ENCODE assay signal across 17 cellular contexts in the genomic region with DNA sequence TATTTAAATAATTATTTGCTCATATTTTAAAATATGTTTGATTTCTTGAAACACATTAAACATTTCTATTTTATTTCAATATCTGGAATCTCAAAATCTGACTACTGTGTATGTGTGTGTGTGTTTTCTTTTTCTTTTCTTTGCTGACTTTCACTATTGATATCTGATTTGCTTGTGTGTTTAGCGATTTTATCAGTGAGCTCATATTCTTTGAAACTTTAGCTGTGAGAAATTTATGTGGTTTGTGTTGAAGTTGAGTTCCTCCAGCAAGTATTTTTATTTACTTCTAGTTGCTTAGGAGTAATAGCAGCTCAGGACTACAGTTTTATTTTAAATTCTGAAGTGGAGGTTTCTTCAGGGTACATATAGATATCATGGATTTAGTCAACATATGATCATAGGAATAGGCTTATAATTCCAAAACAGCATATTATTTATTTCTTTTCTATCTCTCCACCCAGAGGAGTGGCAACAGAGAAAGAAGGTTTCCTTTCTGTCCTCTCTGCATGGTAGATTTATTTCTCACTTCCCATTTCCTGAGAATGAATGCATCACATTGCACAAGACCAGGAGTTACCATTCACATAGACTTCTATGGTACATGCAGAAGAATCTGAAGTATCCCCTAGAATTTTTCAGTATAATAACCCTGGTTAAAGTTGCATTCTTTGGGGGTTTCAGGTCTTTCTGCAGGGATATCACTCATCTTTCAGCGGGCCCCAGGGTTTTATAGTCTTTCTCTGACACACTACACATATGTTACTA.
DNase-seq lines count a peak whose midpoint lies in the region; ATAC-seq and TF ChIP-seq lines count a peak whose summit lies in the region.
"Had no signal": no experiment of that assay in that cellular context is flagged by ENCODE, and none has a peak within 500 bp of the region (broad histone marks: within the 10 kb centered on the region; RNA-seq: fewer than 3 reads in every experiment).

No MANE protein-coding gene starts in this region.

- no peaks in the 10 kb centered on the region for H3K36me3 ChIP-seq in neuronal stem cell (replicated peaks in 1 of 2; ENCODE audit: control insufficient read depth in 2 of 2, insufficient read depth in 2 of 2, low read length in 2 of 2)
- H3K36me3 ChIP-seq in osteoblast (ENCODE audit: insufficient read depth, low read length), result no peaks in the 10 kb centered on the region
- H3K36me3 ChIP-seq: cardiac muscle cell, left ventricle myocardium inferior, thoracic aorta had no signal

- no peaks in the 10 kb centered on the region for H3K36me3 Mint-ChIP-seq in stimulated activated memory B cell treated with anti-CD40 and anti-IgM and Interleukin-4, amounts not matched to agents 10 μg/mL and 1 μg/mL and 100 μg/mL, for 72 hours
- H3K36me3 Mint-ChIP-seq: CD4-positive, CD25-positive, alpha-beta regulatory T cell; naive thymus-derived CD8-positive, alpha-beta T cell had no signal

- H2AFZ ChIP-seq in neuronal stem cell (ENCODE audit: low read length) (no peak overlapping the region), osteoblast (ENCODE audit: low read length) (no peak overlapping the region)

- H3K27ac ChIP-seq in neuronal stem cell (replicated peaks; ENCODE audit: low read length), result no peak overlapping the region
- H3K27ac ChIP-seq in osteoblast (ENCODE audit: low read depth, low read length), result no peak overlapping the region
- H3K27ac ChIP-seq: cardiac muscle cell, left ventricle myocardium inferior, thoracic aorta had no signal

- peak; percentile 82 for ATAC-seq in GM18519 (IDR thresholded peaks at IDR 0.05; ENCODE audit: low FRiP score, unreplicated experiment)
- ATAC-seq in HG02642 (IDR thresholded peaks at IDR 0.05; ENCODE audit: poor library complexity, unreplicated experiment), result peak; percentile 76
- ATAC-seq in stimulated activated memory B cell treated with anti-CD40 and anti-IgM and Interleukin-4, amounts not matched to agents 10 μg/mL and 1 μg/mL and 100 μg/mL, for 72 hours, result no peak
- ATAC-seq: naive thymus-derived CD8-positive, alpha-beta T cell; Right ventricle myocardium inferior had no signal

- H3K79me1 ChIP-seq in neuronal stem cell (ENCODE audit: low read depth, low read length), result no peaks in the 10 kb centered on the region

- no peaks in the 10 kb centered on the region for H3K4me1 Mint-ChIP-seq in stimulated activated memory B cell treated with anti-CD40 and anti-IgM and Interleukin-4, amounts not matched to agents 10 μg/mL and 1 μg/mL and 100 μg/mL, for 72 hours
- H3K4me1 Mint-ChIP-seq: CD4-positive, CD25-positive, alpha-beta regulatory T cell; naive thymus-derived CD8-positive, alpha-beta T cell had no signal

- H4K20me1 ChIP-seq in osteoblast (ENCODE audit: insufficient read depth, low read length), result no peaks in the 10 kb centered on the region

- no peaks in the 10 kb centered on the region for H3K27me3 ChIP-seq in neuronal stem cell (ENCODE audit: control insufficient read depth in 3 of 3, insufficient read depth in 3 of 3, low read depth in 1 of 3, low read length in 3 of 3)
- no peaks in the 10 kb centered on the region for H3K27me3 ChIP-seq in osteoblast (ENCODE audit: insufficient read depth, low read length)
- H3K27me3 ChIP-seq: cardiac muscle cell had no signal

- no peak overlapping the region for H3K4ac ChIP-seq in neuronal stem cell (ENCODE audit: low read length)

- H2BK5ac ChIP-seq in neuronal stem cell (ENCODE audit: low read length), result no peak overlapping the region

- DNase-seq in LNCaP clone FGC (ENCODE audit: low read depth) (peak; percentile 22), fibroblast of pulmonary artery (ENCODE audit: low read depth) (peak; percentile 30), neuronal stem cell (ENCODE audit: low spot score) (no peak), osteoblast (ENCODE audit: insufficient read length, low spot score, missing footprints) (no peak), cortex of kidney (lab: John Stamatoyannopoulos, UW) (no peak)
- DNase-seq: CD4-positive, CD25-positive, alpha-beta regulatory T cell; H7; left ventricle myocardium inferior; naive thymus-derived CD8-positive, alpha-beta T cell; NCI-H1048; NCI-H510A had no signal

- no peak overlapping the region for H3K4me3 Mint-ChIP-seq in stimulated activated memory B cell treated with anti-CD40 and anti-IgM and Interleukin-4, amounts not matched to agents 10 μg/mL and 1 μg/mL and 100 μg/mL, for 72 hours
- H3K4me3 Mint-ChIP-seq: CD4-positive, CD25-positive, alpha-beta regulatory T cell; naive thymus-derived CD8-positive, alpha-beta T cell had no signal

- no peaks in the 10 kb centered on the region for H3K79me2 ChIP-seq in osteoblast (ENCODE audit: insufficient read depth, low read length)

- H4K91ac ChIP-seq in neuronal stem cell (ENCODE audit: low read depth, low read length, poor library complexity), result no peak overlapping the region

- H3K4me1 ChIP-seq in neuronal stem cell (ENCODE audit: control insufficient read depth in 2 of 2, insufficient read depth in 1 of 2, low read depth in 1 of 2, low read length in 2 of 2) (no peaks in the 10 kb centered on the region), osteoblast (ENCODE audit: insufficient read depth, low read length) (peaks cover 11% of the 10 kb centered on the region)
- H3K4me1 ChIP-seq: left ventricle myocardium inferior had no signal

- no peak overlapping the region for H3K23ac ChIP-seq in neuronal stem cell (ENCODE audit: low read depth, low read length, poor library complexity)

- no peak overlapping the region for H3K9ac ChIP-seq in neuronal stem cell (ENCODE audit: low read depth, low read length, poor library complexity)

- no peak for TF ChIP-seq CTCF in LNCaP clone FGC (IDR thresholded peaks at IDR 0.05; ENCODE audit: control insufficient read depth, extremely low read depth, insufficient read depth)
- no peak for TF ChIP-seq CTCF in fibroblast of pulmonary artery (IDR thresholded peaks at IDR 0.05; ENCODE audit: low read length, missing control alignments)
- no peak for TF ChIP-seq CTCF in osteoblast (IDR thresholded peaks at IDR 0.05; ENCODE audit: extremely low read depth, low read depth, low read length)

- H3K4me2 ChIP-seq in neuronal stem cell (ENCODE audit: insufficient read depth, low read length, poor library complexity, severe bottlenecking), result no peak overlapping the region
- H3K4me2 ChIP-seq in osteoblast (ENCODE audit: insufficient read depth, low read length), result no peak overlapping the region

- no peak overlapping the region for H2BK15ac ChIP-seq in neuronal stem cell (ENCODE audit: low read length)

- H3K4me3 ChIP-seq in LNCaP clone FGC (ENCODE audit: low read depth, low read length), result no peak overlapping the region
- H3K4me3 ChIP-seq in fibroblast of pulmonary artery (replicated peaks; ENCODE audit: low read depth, low read length), result no peak overlapping the region
- no peak overlapping the region for H3K4me3 ChIP-seq in neuronal stem cell (ENCODE audit: low read length in 2 of 2)
- no peak overlapping the region for H3K4me3 ChIP-seq in osteoblast (ENCODE audit: insufficient read depth, low read length)
- H3K4me3 ChIP-seq: cardiac muscle cell, left ventricle myocardium inferior, thoracic aorta had no signal

- no peak overlapping the region for H3K18ac ChIP-seq in neuronal stem cell (ENCODE audit: low read length)

- no peaks in the 10 kb centered on the region for H3K27me3 Mint-ChIP-seq in stimulated activated memory B cell treated with anti-CD40 and anti-IgM and Interleukin-4, amounts not matched to agents 10 μg/mL and 1 μg/mL and 100 μg/mL, for 72 hours
- H3K27me3 Mint-ChIP-seq: CD4-positive, CD25-positive, alpha-beta regulatory T cell; naive thymus-derived CD8-positive, alpha-beta T cell had no signal

- no peak overlapping the region for H4K8ac ChIP-seq in neuronal stem cell (ENCODE audit: low read depth, low read length)

- no peak overlapping the region for H2BK12ac ChIP-seq in neuronal stem cell (ENCODE audit: low read length)

- WGBS in neuronal stem cell (ENCODE audit: extremely low coverage in 2 of 2, insufficient read length in 2 of 2, insufficient replicate concordance in 1 of 2), 2 donors, result no CpG with 5 or more reads among the region's 2 CpGs

- H2AK5ac ChIP-seq in neuronal stem cell (ENCODE audit: low read depth, low read length), result no peak overlapping the region

- no peak overlapping the region for H2BK120ac ChIP-seq in neuronal stem cell (ENCODE audit: low read depth, low read length)

- no peaks in the 10 kb centered on the region for H3K9me3 ChIP-seq in neuronal stem cell (replicated peaks in 1 of 2; ENCODE audit: control insufficient read depth in 2 of 2, insufficient read depth in 1 of 2, low read depth in 1 of 2, low read length in 2 of 2)
- no peaks in the 10 kb centered on the region for H3K9me3 ChIP-seq in osteoblast (ENCODE audit: low read depth, low read length)
- H3K9me3 ChIP-seq: left ventricle myocardium inferior, thoracic aorta had no signal

- H3K27ac Mint-ChIP-seq in stimulated activated memory B cell treated with anti-CD40 and anti-IgM and Interleukin-4, amounts not matched to agents 10 μg/mL and 1 μg/mL and 100 μg/mL, for 72 hours, result no peak overlapping the region
- H3K27ac Mint-ChIP-seq: CD4-positive, CD25-positive, alpha-beta regulatory T cell; naive thymus-derived CD8-positive, alpha-beta T cell had no signal

- peaks cover 3% of the 10 kb centered on the region for H3K9me3 Mint-ChIP-seq in stimulated activated memory B cell treated with anti-CD40 and anti-IgM and Interleukin-4, amounts not matched to agents 10 μg/mL and 1 μg/mL and 100 μg/mL, for 72 hours

- H3K14ac ChIP-seq in neuronal stem cell (ENCODE audit: low read length), result no peak overlapping the region

Comparison
In these comparisons a context has a peak if more than half of its experiments do, and no peak if none do; other contexts are left out.
1. DNase-seq: peak in LNCaP clone FGC (single experiment) and fibroblast of pulmonary artery (single experiment); none in neuronal stem cell (single experiment), osteoblast (single experiment) and cortex of kidney (single experiment).